In the genomic region with DNA sequence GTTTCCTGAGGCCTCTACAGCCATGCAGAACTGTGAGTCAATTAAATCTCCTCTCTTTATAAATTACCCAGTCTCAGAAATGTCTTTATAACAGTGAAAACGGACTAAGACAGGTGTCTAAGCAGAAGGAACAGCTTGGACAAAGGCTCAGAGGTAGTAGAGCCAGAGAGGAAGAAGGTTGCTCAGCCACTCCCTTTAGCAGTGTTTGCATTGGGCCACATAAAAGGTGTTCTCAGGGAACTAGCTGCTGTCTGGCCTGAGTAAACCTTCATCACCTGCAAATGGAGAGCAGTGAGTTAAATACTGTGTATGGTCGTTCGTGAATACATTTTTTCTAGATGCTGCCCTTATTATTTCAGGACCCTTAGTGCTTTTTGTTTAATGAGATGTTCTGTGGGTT, we compare ENCODE assay signal across 20 cellular contexts.
DNase-seq lines count a peak whose midpoint lies in the region; ATAC-seq and TF ChIP-seq lines count a peak whose summit lies in the region.
"Had no signal": no experiment of that assay in that cellular context is flagged by ENCODE, and none has a peak within 500 bp of the region (broad histone marks: within the 10 kb centered on the region; RNA-seq: fewer than 3 reads in every experiment).

No MANE protein-coding gene starts in this region.

- H3K9ac ChIP-seq in trophoblast cell (ENCODE audit: low read length) = no peak overlapping the region

- peak overlapping the region; percentile 62 for H3K4me2 ChIP-seq in PC-9
- H3K4me2 ChIP-seq in trophoblast cell (ENCODE audit: low read length) = no peak overlapping the region

- H4K91ac ChIP-seq in trophoblast cell (ENCODE audit: low read depth, low read length) = peak overlapping the region; percentile 10

- H2BK5ac ChIP-seq in trophoblast cell (ENCODE audit: low read depth, low read length, poor library complexity) = peak overlapping the region; percentile 48

- peak overlapping the region; percentile 94 for H3K27ac ChIP-seq in PC-9
- peak overlapping the region; percentile 40 to 65 (median 57) for H3K27ac ChIP-seq in esophagus squamous epithelium
- H3K27ac ChIP-seq in trophoblast cell (ENCODE audit: low read depth, low read length) = peak overlapping the region; percentile 68
- H3K27ac ChIP-seq in spleen = no peak overlapping the region
- H3K27ac ChIP-seq: body of pancreas, esophagus muscularis mucosa, thyroid gland had no signal

- H2BK120ac ChIP-seq in trophoblast cell (ENCODE audit: insufficient read depth, low read length, poor library complexity) = peak overlapping the region; percentile 77

- no peak overlapping the region for H4K8ac ChIP-seq in trophoblast cell (ENCODE audit: low read depth, low read length)

- no peaks in the 10 kb centered on the region for H3K9me2 ChIP-seq in PC-9 (ENCODE audit: insufficient read depth)

- no peaks in the 10 kb centered on the region for H3K27me3 Mint-ChIP-seq in Caco-2 (ENCODE audit: insufficient read depth, unreplicated experiment)
- no peaks in the 10 kb centered on the region for H3K27me3 Mint-ChIP-seq in activated T-cell treated with anti-CD3 and anti-CD28 coated beads, Interleukin-2, amount 50 U/mL, for 72 hours (ENCODE audit: low read depth)
- H3K27me3 Mint-ChIP-seq: progenitor cell of endocrine pancreas had no signal

- H3K36me3 Mint-ChIP-seq in Caco-2 (ENCODE audit: insufficient read depth, unreplicated experiment) = peaks cover 5% of the 10 kb centered on the region
- no peaks in the 10 kb centered on the region for H3K36me3 Mint-ChIP-seq in activated T-cell treated with anti-CD3 and anti-CD28 coated beads, Interleukin-2, amount 50 U/mL, for 72 hours (ENCODE audit: insufficient read depth in 2 of 2)
- H3K36me3 Mint-ChIP-seq: activated naive CD8-positive, alpha-beta T cell; naive thymus-derived CD8-positive, alpha-beta T cell had no signal

- no peak overlapping the region for H3K23ac ChIP-seq in trophoblast cell (ENCODE audit: low read length)

- H3K27me3 ChIP-seq in Caco-2 (replicated peaks; ENCODE audit: control insufficient read depth, insufficient read depth, low read length) (no peaks in the 10 kb centered on the region), PC-9 (ENCODE audit: insufficient read depth, low read depth) (no peaks in the 10 kb centered on the region), esophagus squamous epithelium (no peaks in the 10 kb centered on the region), trophoblast cell (ENCODE audit: insufficient read depth, low read length) (no peaks in the 10 kb centered on the region), spleen (replicated peaks in 1 of 7) (no peaks in the 10 kb centered on the region)
- H3K27me3 ChIP-seq: body of pancreas, esophagus muscularis mucosa, thyroid gland had no signal

- 65 to 84% methylated on average over 2 to 3 of the region's 3 CpGs for WGBS in esophagus squamous epithelium, 2 donors
- no CpG with 5 or more reads among the region's 3 CpGs for WGBS in trophoblast cell (ENCODE audit: extremely low coverage, insufficient coverage, insufficient read length)
- 70 to 81% (median 75%) methylated on average over 3 of the region's 3 CpGs for WGBS in spleen, 5 donors

- no peaks in the 10 kb centered on the region for H3K36me3 ChIP-seq in Caco-2 (ENCODE audit: control insufficient read depth, insufficient read depth, low read length)
- H3K36me3 ChIP-seq in PC-9 (ENCODE audit: low read depth) = no peaks in the 10 kb centered on the region
- H3K36me3 ChIP-seq in esophagus squamous epithelium = no peaks in the 10 kb centered on the region
- H3K36me3 ChIP-seq in trophoblast cell (ENCODE audit: control insufficient read depth in 1 of 2, insufficient read depth in 2 of 2, low read length in 2 of 2) = no peaks in the 10 kb centered on the region
- H3K36me3 ChIP-seq in spleen = no peaks in the 10 kb centered on the region
- H3K36me3 ChIP-seq: esophagus muscularis mucosa, thyroid gland had no signal

- H3K4me1 ChIP-seq in Caco-2 (peaks cover 31% of the 10 kb centered on the region), PC-9 (replicated peaks; ENCODE audit: insufficient read depth) (peaks cover 55% of the 10 kb centered on the region), esophagus squamous epithelium (peaks cover 0 to 29% (median 0%) of the 10 kb centered on the region in 3 donors), trophoblast cell (ENCODE audit: control insufficient read depth in 1 of 2, insufficient read depth in 2 of 2, low read length in 2 of 2) (peaks cover 6 to 8% of the 10 kb centered on the region in 2 experiments), spleen (no peaks in the 10 kb centered on the region)
- H3K4me1 ChIP-seq: body of pancreas, thyroid gland had no signal

- no peaks in the 10 kb centered on the region for H4K20me1 ChIP-seq in PC-9 (ENCODE audit: insufficient read depth)

- peak overlapping the region; percentile 69 for H3K27ac Mint-ChIP-seq in Caco-2 (ENCODE audit: unreplicated experiment)
- no peak overlapping the region for H3K27ac Mint-ChIP-seq in activated T-cell treated with anti-CD3 and anti-CD28 coated beads, Interleukin-2, amount 50 U/mL, for 72 hours
- H3K27ac Mint-ChIP-seq: activated naive CD8-positive, alpha-beta T cell; activated T-helper 1 cell treated with anti-CD3 and anti-CD28 coated beads, Interleukin-12 subunit alpha, Interleukin-12 subunit beta, Interleukin-2, Interleukin-4 antibody, amounts not matched to agents 30 ng/mL and 10 ng/mL and 1 ng/mL, durations not matched to agents 14 hours and 24 hours and 36 hours; naive thymus-derived CD8-positive, alpha-beta T cell; T-helper 2 cell treated with Interferon-gamma antibody and Interleukin-4, amounts not matched to agents 5 μg/mL and 100 μg/mL, for 36 hours had no signal

- H3K9me3 Mint-ChIP-seq in Caco-2 (ENCODE audit: unreplicated experiment) = peaks cover 15% of the 10 kb centered on the region
- H3K9me3 Mint-ChIP-seq in activated T-cell treated with anti-CD3 and anti-CD28 coated beads, Interleukin-2, amount 50 U/mL, for 72 hours = peaks cover 0 to 2% of the 10 kb centered on the region in 2 donors
- H3K9me3 Mint-ChIP-seq: activated T-helper 1 cell treated with anti-CD3 and anti-CD28 coated beads, Interleukin-12 subunit alpha, Interleukin-12 subunit beta, Interleukin-2, Interleukin-4 antibody, amounts not matched to agents 30 ng/mL and 10 ng/mL and 1 ng/mL, durations not matched to agents 14 hours and 24 hours and 36 hours; T-helper 2 cell treated with Interferon-gamma antibody and Interleukin-4, amounts not matched to agents 5 μg/mL and 100 μg/mL, for 36 hours had no signal

- no peaks in the 10 kb centered on the region for H3K79me2 ChIP-seq in PC-9 (ENCODE audit: low read depth)
- H3K79me2 ChIP-seq in trophoblast cell (ENCODE audit: control insufficient read depth, insufficient read depth, low read length, poor library complexity) = no peaks in the 10 kb centered on the region

- no peak overlapping the region for H2AK5ac ChIP-seq in trophoblast cell (ENCODE audit: low read length)

- peak overlapping the region; percentile 71 for H3K14ac ChIP-seq in trophoblast cell (ENCODE audit: low read length)

- TF ChIP-seq POLR2A in esophagus squamous epithelium (IDR thresholded peaks at IDR 0.05) (no peak), spleen (IDR thresholded peaks at IDR 0.05) (no peak)

- no peak for ATAC-seq in activated T-cell treated with anti-CD3 and anti-CD28 coated beads, Interleukin-2, amount 50 U/mL, for 72 hours (replicated peaks in 1 of 2)
- ATAC-seq: body of pancreas; K562; naive thymus-derived CD8-positive, alpha-beta T cell had no signal

- CTCF ChIA-PET in Caco-2 (lab: Charles Lee) = no interaction called here
- CTCF ChIA-PET in PC-9 (lab: Charles Lee) = interaction anchor here (0.6 kb wide), 1 partner anchor 36 kb away, joined by 3 read pairs; no protein-coding TSS in a partner anchor

- peaks cover 44% of the 10 kb centered on the region for H3F3A ChIP-seq in PC-9 (ENCODE audit: insufficient read depth, low read depth)

- peaks cover 7% of the 10 kb centered on the region for H3K79me1 ChIP-seq in trophoblast cell (ENCODE audit: low read length)

- no peak overlapping the region for H3K4me3 Mint-ChIP-seq in Caco-2 (ENCODE audit: unreplicated experiment)
- no peak overlapping the region for H3K4me3 Mint-ChIP-seq in activated T-cell treated with anti-CD3 and anti-CD28 coated beads, Interleukin-2, amount 50 U/mL, for 72 hours
- H3K4me3 Mint-ChIP-seq: activated naive CD8-positive, alpha-beta T cell; activated T-helper 1 cell treated with anti-CD3 and anti-CD28 coated beads, Interleukin-12 subunit alpha, Interleukin-12 subunit beta, Interleukin-2, Interleukin-4 antibody, amounts not matched to agents 30 ng/mL and 10 ng/mL and 1 ng/mL, durations not matched to agents 14 hours and 24 hours and 36 hours; naive thymus-derived CD8-positive, alpha-beta T cell; T-helper 2 cell treated with Interferon-gamma antibody and Interleukin-4, amounts not matched to agents 5 μg/mL and 100 μg/mL, for 36 hours had no signal

- H3K9me3 ChIP-seq in Caco-2 (no peaks in the 10 kb centered on the region), PC-9 (ENCODE audit: insufficient read depth, low read depth) (peaks cover 25% of the 10 kb centered on the region; the same call in 1 of the 2 replicates), esophagus squamous epithelium (no peaks in the 10 kb centered on the region), trophoblast cell (ENCODE audit: insufficient read depth, low read depth, low read length) (no peaks in the 10 kb centered on the region), spleen (no peaks in the 10 kb centered on the region)
- H3K9me3 ChIP-seq: body of pancreas, esophagus muscularis mucosa, thyroid gland had no signal

- DNase-seq in Caco-2 (no peak), PC-9 (peak; percentile 11 to 64), esophagus squamous epithelium (lab: John Stamatoyannopoulos, UW) (no peak), trophoblast cell (no peak), Ammon's horn (ENCODE audit: low spot score) (no peak), T-helper 2 cell (no peak), spleen (no peak)
- DNase-seq in activated T-cell treated with anti-CD3 and anti-CD28 coated beads, Interleukin-2, amount 50 U/mL, for 72 hours = no peak
- DNase-seq: body of pancreas; MV-4-11; naive thymus-derived CD8-positive, alpha-beta T cell; NCI-H446; SIG-M5; thyroid gland had no signal

- peaks cover 33% of the 10 kb centered on the region for H3K4me1 Mint-ChIP-seq in Caco-2 (ENCODE audit: low read depth, unreplicated experiment)
- H3K4me1 Mint-ChIP-seq in activated T-cell treated with anti-CD3 and anti-CD28 coated beads, Interleukin-2, amount 50 U/mL, for 72 hours (ENCODE audit: low read depth) = no peaks in the 10 kb centered on the region
- H3K4me1 Mint-ChIP-seq: naive thymus-derived CD8-positive, alpha-beta T cell had no signal

- no peak overlapping the region for H3K4ac ChIP-seq in trophoblast cell (ENCODE audit: low read depth, low read length)

- POLR2A ChIA-PET in Caco-2 (lab: Charles Lee) (no interaction called here), PC-9 (lab: Charles Lee; ENCODE audit: unreplicated experiment) (no interaction called here)

- H2BK12ac ChIP-seq in trophoblast cell (ENCODE audit: low read length) = peak overlapping the region; percentile 91

- intact Hi-C loops in Caco-2 (cut with micrococcal nuclease; ENCODE audit: unreplicated experiment) (no loop called here), PC-9 (cut with micrococcal nuclease; ENCODE audit: unreplicated experiment) (loop anchor here (5.0 to 10.0 kb wide), 2 partner anchors 223 to 560 kb away; no protein-coding TSS in a partner anchor), esophagus squamous epithelium (cut with DNase I) (no loop called here), spleen (cut with DNase I; ENCODE audit: low total_unique reads) (no loop called here)

- no peak overlapping the region for H3K4me3 ChIP-seq in Caco-2 (ENCODE audit: low read depth, low read length)
- H3K4me3 ChIP-seq in PC-9 = no peak overlapping the region
- H3K4me3 ChIP-seq in esophagus squamous epithelium = no peak overlapping the region
- no peak overlapping the region for H3K4me3 ChIP-seq in trophoblast cell (ENCODE audit: low read depth, low read length)
- H3K4me3 ChIP-seq in spleen = no peak overlapping the region
- H3K4me3 ChIP-seq: body of pancreas, esophagus muscularis mucosa, K562, thyroid gland had no signal

- TF ChIP-seq CTCF in Caco-2 (IDR thresholded peaks at IDR 0.05; ENCODE audit: insufficient read depth in 1 of 2, low read depth in 1 of 2, low read length in 1 of 2, severe bottlenecking in 1 of 2, unreplicated experiment in 1 of 2) = no peak
- TF ChIP-seq CTCF in PC-9 (conservative IDR thresholded peaks at IDR 0.05) = no peak
- no peak for TF ChIP-seq CTCF in esophagus squamous epithelium (IDR thresholded peaks at IDR 0.05)
- TF ChIP-seq CTCF in spleen (IDR thresholded peaks at IDR 0.05 in 8 of 11, conservative IDR thresholded peaks at IDR 0.05 in 3 of 11) = no peak

- no peak overlapping the region for H4K12ac ChIP-seq in trophoblast cell (ENCODE audit: low read depth, low read length)

- BruUV-seq in Caco-2 (replicated peaks; lab: Mats Ljungman, UMichigan) (no TSS peak), PC-9 (replicated peaks; lab: Mats Ljungman, UMichigan) (no TSS peak)

- H2AFZ ChIP-seq in PC-9 (no peak overlapping the region), trophoblast cell (ENCODE audit: insufficient read depth, low read length, poor library complexity) (no peak overlapping the region)

- peak overlapping the region; percentile 91 for H3K18ac ChIP-seq in trophoblast cell (ENCODE audit: low read length)

Comparison
In these comparisons a context has a peak if more than half of its experiments do, and no peak if none do; other contexts are left out.
1. DNase-seq: peak in PC-9 (2 of 2); none in Caco-2 (0 of 2), esophagus squamous epithelium (single experiment), trophoblast cell (0 of 2), Ammon's horn (single experiment), T-helper 2 cell (0 of 5), spleen (single experiment) and activated T-cell treated with anti-CD3 and anti-CD28 coated beads, Interleukin-2, amount 50 U/mL, for 72 hours (0 of 2).
2. H3K27ac ChIP-seq: peak in PC-9 (single experiment), esophagus squamous epithelium (4 of 4) and trophoblast cell (single experiment); none in spleen (0 of 8).